11 cellular contexts compared by ENCODE assay signal in genomic region chr12:50058743-50059312, GRCh38. TPM values are rescaled to one million over a fixed set of nuclear protein-coding genes. Genes with fewer than 3 reads are reported as not detected.
DNase-seq lines count a peak whose midpoint lies in the region; ATAC-seq and TF ChIP-seq lines count a peak whose summit lies in the region.
"Had no signal": no experiment of that assay in that cellular context is flagged by ENCODE, and none has a peak within 500 bp of the region (broad histone marks: within the 10 kb centered on the region; RNA-seq: fewer than 3 reads in every experiment).

No MANE protein-coding gene starts in this region.

- peak overlapping the region; percentile 92; the same call in 1 of the 2 replicates for H3K4me2 ChIP-seq in BLaER1

- peak overlapping the region; percentile 88 for H3K27ac Mint-ChIP-seq in activated CD8-positive, alpha-beta T cell treated with anti-CD3 and anti-CD28 coated beads for 36 hours

- peaks cover 28% of the 10 kb centered on the region for H3K27me3 ChIP-seq in BLaER1
- H3K27me3 ChIP-seq in lower lobe of right lung (ENCODE audit: low read depth) = peaks cover 17% of the 10 kb centered on the region
- H3K27me3 ChIP-seq: brain microvascular endothelial cell had no signal

- CTCF ChIA-PET in activated CD8-positive, alpha-beta T cell treated with anti-CD3 and anti-CD28 coated beads for 36 hours (lab: Charles Lee) = interaction anchor here (1.1 to 22.9 kb wide), 9 partner anchors 12 to 316 kb away, joined by 3 to 299 read pairs (median 7); partner anchors contain the start of gene COX14

- POLR2A ChIA-PET in activated CD8-positive, alpha-beta T cell treated with anti-CD3 and anti-CD28 coated beads for 36 hours (lab: Charles Lee) = interaction anchor here (0.9 to 2.5 kb wide), 8 partner anchors 9 to 317 kb away, joined by 3 to 7 read pairs (median 4); partner anchors contain the start of genes COX14, RACGAP1, SMARCD1 and TMBIM6

- H3K27me3 Mint-ChIP-seq in activated CD8-positive, alpha-beta T cell treated with anti-CD3 and anti-CD28 coated beads for 36 hours = peaks cover 11% of the 10 kb centered on the region

- no peak overlapping the region for H3K4me3 ChIP-seq in BLaER1
- no peak overlapping the region for H3K4me3 ChIP-seq in lower lobe of right lung

- peaks cover 8% of the 10 kb centered on the region; the same call in 1 of the 2 replicates for H4K20me1 ChIP-seq in BLaER1

- DNase-seq in DMS53 (lab: John Stamatoyannopoulos, UW) (peak; percentile 75), lower lobe of right lung (peak; percentile 29), NCI-H2227 (lab: John Stamatoyannopoulos, UW; ENCODE audit: unreplicated experiment) (no peak), T1000 (lab: John Stamatoyannopoulos, UW) (no peak), NCI-H524 (lab: John Stamatoyannopoulos, UW) (no peak)
- peak; percentile 62 for DNase-seq in activated CD8-positive, alpha-beta T cell treated with anti-CD3 and anti-CD28 coated beads for 36 hours
- DNase-seq: brain microvascular endothelial cell; stimulated activated CD4-positive, alpha-beta T cell treated with anti-CD3 and anti-CD28 coated beads, Interleukin-2, amount 100 ng/mL, for 48 hours had no signal

- H3K36me3 ChIP-seq in BLaER1 = 0 out of 2 replicates have a peak, but pooled peaks cover 6% of the 10 kb centered on the region
- no peaks in the 10 kb centered on the region for H3K36me3 ChIP-seq in lower lobe of right lung
- H3K36me3 ChIP-seq: brain microvascular endothelial cell had no signal

- H3K9ac ChIP-seq in BLaER1 = no peak overlapping the region

- H3K9me3 Mint-ChIP-seq in activated CD8-positive, alpha-beta T cell treated with anti-CD3 and anti-CD28 coated beads for 36 hours = no peaks in the 10 kb centered on the region

- peaks cover 43% of the 10 kb centered on the region for H3K4me1 Mint-ChIP-seq in activated CD8-positive, alpha-beta T cell treated with anti-CD3 and anti-CD28 coated beads for 36 hours (ENCODE audit: low read depth)

- H3K9me3 ChIP-seq in BLaER1 = no peaks in the 10 kb centered on the region
- H3K9me3 ChIP-seq in lower lobe of right lung = no peaks in the 10 kb centered on the region

- intact Hi-C loops in activated CD8-positive, alpha-beta T cell treated with anti-CD3 and anti-CD28 coated beads for 36 hours (cut with micrococcal nuclease) = loop anchor here (5.0 kb wide), 1 partner anchor 92 kb away; no protein-coding TSS in a partner anchor
- intact Hi-C loops in lower lobe of right lung (cut with DNase I) = no loop called here

- TF ChIP-seq CTCF in activated CD8-positive, alpha-beta T cell treated with anti-CD3 and anti-CD28 coated beads for 36 hours (IDR thresholded peaks at IDR 0.05) = no peak
- TF ChIP-seq CTCF in lower lobe of right lung (IDR thresholded peaks at IDR 0.05) = no peak

- H3K27ac ChIP-seq in BLaER1 (no peak overlapping the region), lower lobe of right lung (no peak overlapping the region)
- H3K27ac ChIP-seq: brain microvascular endothelial cell had no signal

- peak; percentile 27 for ATAC-seq in activated CD8-positive, alpha-beta T cell treated with anti-CD3 and anti-CD28 coated beads for 36 hours
- ATAC-seq in lower lobe of right lung (no peak), GM21737 (IDR thresholded peaks at IDR 0.05; ENCODE audit: unreplicated experiment) (no peak)

- H3K4me1 ChIP-seq in BLaER1 (peaks cover 52% of the 10 kb centered on the region), lower lobe of right lung (peaks cover 17% of the 10 kb centered on the region)

- H3K36me3 Mint-ChIP-seq in activated CD8-positive, alpha-beta T cell treated with anti-CD3 and anti-CD28 coated beads for 36 hours (ENCODE audit: low read depth) = peaks cover 20% of the 10 kb centered on the region

- H3K4me3 Mint-ChIP-seq in activated CD8-positive, alpha-beta T cell treated with anti-CD3 and anti-CD28 coated beads for 36 hours = peak overlapping the region; percentile 83

RNA-seq across cellular contexts. Expression of gene ASIC1, which starts 1.4 kb away (rescaled TPM):
- total RNA-seq in activated CD8-positive, alpha-beta T cell treated with anti-CD3 and anti-CD28 coated beads for 36 hours = 10 to 100 TPM; 14.3 to 17.3 TPM
- total RNA-seq in lower lobe of right lung = 1.6 TPM
- total RNA-seq: lung microvascular endothelial cell had no signal

RNA-seq across cellular contexts. Expression of gene SMARCD1, which starts 26.3 kb away (rescaled TPM):
- 10 to 100 TPM; 47.3 to 55.1 TPM for total RNA-seq in activated CD8-positive, alpha-beta T cell treated with anti-CD3 and anti-CD28 coated beads for 36 hours
- 44.2 TPM for total RNA-seq in lower lobe of right lung

RNA-seq across cellular contexts. Expression of gene RACGAP1, which starts 33.5 kb away (rescaled TPM):
- total RNA-seq in activated CD8-positive, alpha-beta T cell treated with anti-CD3 and anti-CD28 coated beads for 36 hours = 100 to 1,000 TPM; 113 to 117 TPM
- total RNA-seq in lower lobe of right lung = 13.7 TPM

RNA-seq across cellular contexts. Expression of gene GPD1, which starts 45.0 kb away (rescaled TPM):
- total RNA-seq in activated CD8-positive, alpha-beta T cell treated with anti-CD3 and anti-CD28 coated beads for 36 hours = under 1 TPM; 0.16 to 0.20 TPM
- total RNA-seq in lower lobe of right lung = 67.0 TPM

RNA-seq across cellular contexts. Expression of gene COX14, which starts 53.2 kb away (rescaled TPM):
- 10 to 100 TPM; 43.1 to 51.0 TPM for total RNA-seq in activated CD8-positive, alpha-beta T cell treated with anti-CD3 and anti-CD28 coated beads for 36 hours
- total RNA-seq in lower lobe of right lung = 68.0 TPM

Comparison
In these comparisons a context has a peak if more than half of its experiments do, and no peak if none do; other contexts are left out.
1. DNase-seq: peak in DMS53 (single experiment), activated CD8-positive, alpha-beta T cell treated with anti-CD3 and anti-CD28 coated beads for 36 hours (single experiment) and lower lobe of right lung (single experiment); none in NCI-H2227 (single experiment), T1000 (single experiment) and NCI-H524 (0 of 2).